ENCODE assay signal across 20 cellular contexts in genomic region chr1:162596514-162597170, GRCh38. TPM values are rescaled to one million over a fixed set of nuclear protein-coding genes. Genes with fewer than 3 reads are reported as not detected.
DNase-seq lines count a peak whose midpoint lies in the region; ATAC-seq, FAIRE-seq and TF ChIP-seq lines count a peak whose summit lies in the region.
"Had no signal": no experiment of that assay in that cellular context is flagged by ENCODE, and none has a peak within 500 bp of the region (broad histone marks: within the 10 kb centered on the region; RNA-seq: fewer than 3 reads in every experiment).

No MANE protein-coding gene starts in this region.

- WGBS in body of pancreas, 2 donors = 49 to 59% methylated on average over 2 of the region's 2 CpGs

- H3K4me3 ChIP-seq in SK-N-MC = no peak overlapping the region
- no peak overlapping the region for H3K4me3 ChIP-seq in keratinocyte (ENCODE audit: control insufficient read depth in 2 of 3, extremely low read depth in 1 of 3, insufficient read depth in 2 of 3, low read depth in 1 of 3, low read length in 3 of 3)
- no peak overlapping the region for H3K4me3 ChIP-seq in body of pancreas
- H3K4me3 ChIP-seq: BLaER1, GM23338 had no signal

- H3K9ac ChIP-seq in SK-N-MC (ENCODE audit: insufficient read length) (no peak overlapping the region), keratinocyte (ENCODE audit: control insufficient read depth, extremely low read depth, insufficient read depth, low read length) (no peak overlapping the region)
- H3K9ac ChIP-seq: BLaER1 had no signal

- TF ChIP-seq CTCF in keratinocyte (optimal IDR thresholded peaks at IDR 0.05 in 1 of 3, IDR thresholded peaks at IDR 0.05 in 1 of 3, conservative IDR thresholded peaks at IDR 0.05 in 1 of 3; ENCODE audit: extremely low read depth in 1 of 3, insufficient read depth in 2 of 3, low read length in 3 of 3) (no peak), progenitor cell of endocrine pancreas (IDR thresholded peaks at IDR 0.05; ENCODE audit: unreplicated experiment) (no peak), body of pancreas (IDR thresholded peaks at IDR 0.05) (no peak)

- no peaks in the 10 kb centered on the region for H3K27me3 ChIP-seq in keratinocyte (ENCODE audit: control insufficient read depth, extremely low read depth, insufficient read depth, low read length)
- H3K27me3 ChIP-seq in body of pancreas = no peaks in the 10 kb centered on the region
- H3K27me3 ChIP-seq: BLaER1 had no signal

- H3K9me1 ChIP-seq in keratinocyte (ENCODE audit: control insufficient read depth, extremely low read depth, insufficient read depth, low read length) = no peaks in the 10 kb centered on the region

- FAIRE-seq in keratinocyte (lab: Jason Lieb, UNC) = peak; percentile 17

- H3K27me3 Mint-ChIP-seq in progenitor cell of endocrine pancreas = no peaks in the 10 kb centered on the region
- H3K27me3 Mint-ChIP-seq in natural killer cell treated with Interleukin-12 subunit alpha and Interleukin-12 subunit beta and Interleukin-15 and Interleukin-18, amount 100 ng/mL, for 72 hours = no peaks in the 10 kb centered on the region
- H3K27me3 Mint-ChIP-seq: CD4-positive, alpha-beta memory T cell had no signal

- peaks cover 94% of the 10 kb centered on the region for H3K36me3 ChIP-seq in SK-N-MC (ENCODE audit: insufficient read depth, low read length)
- H3K36me3 ChIP-seq in keratinocyte (ENCODE audit: control insufficient read depth in 2 of 2, extremely low read depth in 1 of 2, insufficient read depth in 2 of 2, low read length in 2 of 2) = peaks cover 31 to 35% of the 10 kb centered on the region in 2 experiments
- peaks cover 0 to 26% of the 10 kb centered on the region in 2 donors for H3K36me3 ChIP-seq in body of pancreas (replicated peaks in 1 of 2; ENCODE audit: insufficient read depth in 1 of 2, low read depth in 2 of 2)

- peaks cover 17% of the 10 kb centered on the region for H3K36me3 Mint-ChIP-seq in progenitor cell of endocrine pancreas (ENCODE audit: insufficient read depth)
- H3K36me3 Mint-ChIP-seq in natural killer cell treated with Interleukin-12 subunit alpha and Interleukin-12 subunit beta and Interleukin-15 and Interleukin-18, amount 100 ng/mL, for 72 hours = peaks cover 6% of the 10 kb centered on the region

- H3K27ac Mint-ChIP-seq in progenitor cell of endocrine pancreas = peak overlapping the region; percentile 74
- H3K27ac Mint-ChIP-seq in natural killer cell treated with Interleukin-12 subunit alpha and Interleukin-12 subunit beta and Interleukin-15 and Interleukin-18, amount 100 ng/mL, for 72 hours = no peak overlapping the region
- H3K27ac Mint-ChIP-seq: GM23338 had no signal

- H3K4me1 Mint-ChIP-seq in progenitor cell of endocrine pancreas (ENCODE audit: low read depth) = peaks cover 8% of the 10 kb centered on the region
- no peaks in the 10 kb centered on the region for H3K4me1 Mint-ChIP-seq in natural killer cell treated with Interleukin-12 subunit alpha and Interleukin-12 subunit beta and Interleukin-15 and Interleukin-18, amount 100 ng/mL, for 72 hours (ENCODE audit: low read depth in 2 of 2)
- H3K4me1 Mint-ChIP-seq: CD4-positive, alpha-beta memory T cell; GM23338 had no signal

- no peaks in the 10 kb centered on the region for H3K9me3 Mint-ChIP-seq in progenitor cell of endocrine pancreas (ENCODE audit: low read depth)
- no peaks in the 10 kb centered on the region for H3K9me3 Mint-ChIP-seq in natural killer cell treated with Interleukin-12 subunit alpha and Interleukin-12 subunit beta and Interleukin-15 and Interleukin-18, amount 100 ng/mL, for 72 hours
- H3K9me3 Mint-ChIP-seq: CD4-positive, alpha-beta memory T cell; GM23338 had no signal

- peaks cover 2% of the 10 kb centered on the region for H4K20me1 ChIP-seq in keratinocyte (ENCODE audit: control insufficient read depth, extremely low read depth, insufficient read depth, low read length)
- H4K20me1 ChIP-seq: BLaER1 had no signal

- H3K79me2 ChIP-seq in keratinocyte (ENCODE audit: control insufficient read depth, insufficient read depth, low read length) = peaks cover 2% of the 10 kb centered on the region

- no peak overlapping the region for H3K4me2 ChIP-seq in keratinocyte (ENCODE audit: control insufficient read depth, extremely low read depth, insufficient read depth, low read depth, low read length)
- H3K4me2 ChIP-seq: BLaER1, GM23338 had no signal

- dilution Hi-C loops in keratinocyte (cut with MboI; ENCODE audit: extremely low pct_ligation_motif_present, low sequenced_read_pairs) = no loop called here

- intact Hi-C loops in body of pancreas (cut with DNase I) = no loop called here

- H3K4me1 ChIP-seq in keratinocyte (ENCODE audit: control insufficient read depth, extremely low read depth, insufficient read depth, low read length) = no peaks in the 10 kb centered on the region
- peaks cover 8% of the 10 kb centered on the region for H3K4me1 ChIP-seq in body of pancreas
- H3K4me1 ChIP-seq: BLaER1 had no signal

- TF ChIP-seq POLR2A in body of pancreas (IDR thresholded peaks at IDR 0.05) = no peak

- no peak overlapping the region for H3K4me3 Mint-ChIP-seq in progenitor cell of endocrine pancreas (ENCODE audit: low read depth)
- no peak overlapping the region for H3K4me3 Mint-ChIP-seq in natural killer cell treated with Interleukin-12 subunit alpha and Interleukin-12 subunit beta and Interleukin-15 and Interleukin-18, amount 100 ng/mL, for 72 hours
- H3K4me3 Mint-ChIP-seq: CD4-positive, alpha-beta memory T cell; GM23338 had no signal

- peak; percentile 53 for ATAC-seq in GM19463 (IDR thresholded peaks at IDR 0.05; ENCODE audit: unreplicated experiment)
- no peak for ATAC-seq in body of pancreas
- ATAC-seq in natural killer cell treated with Interleukin-12 subunit alpha and Interleukin-12 subunit beta and Interleukin-15 and Interleukin-18, amount 100 ng/mL, for 72 hours = no peak
- ATAC-seq: GM23338, SK-N-SH treated with all-trans-retinoic acid at 6 μM for 48 hours had no signal

- H2AFZ ChIP-seq in keratinocyte (ENCODE audit: control insufficient read depth, low read length) = no peak overlapping the region
- H2AFZ ChIP-seq: GM23338 had no signal

- H3K9me3 ChIP-seq in SK-N-MC (ENCODE audit: low read depth, low read length) (no peaks in the 10 kb centered on the region), keratinocyte (ENCODE audit: control insufficient read depth, low read depth, low read length) (no peaks in the 10 kb centered on the region), body of pancreas (no peaks in the 10 kb centered on the region)
- H3K9me3 ChIP-seq: BLaER1 had no signal

- DNase-seq in SK-N-MC (ENCODE audit: low read depth, low spot score) (no peak), keratinocyte (ENCODE audit: low read depth, low spot score) (no peak), progenitor cell of endocrine pancreas (ENCODE audit: low spot score, unreplicated experiment) (no peak), body of pancreas (no peak)
- DNase-seq in activated CD8-positive, alpha-beta memory T cell treated with anti-CD3 and anti-CD28 coated beads for 24 hours = no peak
- DNase-seq in natural killer cell treated with Interleukin-12 subunit alpha and Interleukin-12 subunit beta and Interleukin-15 and Interleukin-18, amount 100 ng/mL, for 72 hours (ENCODE audit: low spot score) = no peak
- no peak for DNase-seq in activated naive CD4-positive, alpha-beta T cell (lab: John Stamatoyannopoulos, UW)
- DNase-seq: Calu3; CD4-positive, alpha-beta memory T cell; DMS79 treated with DMSO at 0.1 percent for 48 hours; KG1; NCI-H1105 treated with DMSO at 0.1 percent for 48 hours; NCI-H1694; NCI-H524; NCI-H82; SHP77 treated with DMSO at 0.1 percent for 48 hours had no signal

- peak overlapping the region; percentile 34; the same call in 1 of the 2 replicates for H3K27ac ChIP-seq in SK-N-MC
- no peak overlapping the region for H3K27ac ChIP-seq in keratinocyte (ENCODE audit: control insufficient read depth, insufficient read depth, low read length)
- H3K27ac ChIP-seq in body of pancreas = no peak overlapping the region
- H3K27ac ChIP-seq: BLaER1 had no signal

RNA-seq across cellular contexts. Expression of gene UAP1, which starts 35.1 kb away (rescaled TPM):
- polyA plus RNA-seq in keratinocyte = 81.8 to 150 TPM (median 129 TPM) in 3 replicates
- 82.3 TPM for polyA plus RNA-seq in keratinocyte (2011; ENCODE audit: low read depth)
- 72.4 and 143 TPM in 2 replicates for polyA plus RNA-seq in keratinocyte (2011; cell fraction: cytosol; rRNA removed)
- 115 and 150 TPM in 2 replicates for polyA plus RNA-seq in keratinocyte (2011; cell fraction: nucleus; rRNA removed)
- polyA plus RNA-seq in keratinocyte (2012; ENCODE audit: low replicate concordance) = 89.8 and 128 TPM in 2 replicates
- polyA minus RNA-seq in keratinocyte = 27.7 to 125 TPM (median 59.1 TPM) in 3 replicates
- 67.5 TPM for polyA minus RNA-seq in keratinocyte (2011; cell fraction: cytosol; rRNA and poly(A)+ RNA removed)
- polyA minus RNA-seq in keratinocyte (2011; cell fraction: nucleus; rRNA and poly(A)+ RNA removed) = 75.2 and 120 TPM in 2 replicates
- total RNA-seq in progenitor cell of endocrine pancreas (29.1 and 30.8 TPM in 2 replicates), body of pancreas (10 to 100 TPM; 57.9 to 66.6 TPM)
- 10 to 100 TPM; 24.3 to 40.8 TPM for total RNA-seq in natural killer cell treated with Interleukin-12 subunit alpha and Interleukin-12 subunit beta and Interleukin-15 and Interleukin-18, amount 100 ng/mL, for 72 hours

RNA-seq across cellular contexts. Expression of gene DDR2, which starts 35.6 kb away (rescaled TPM):
- 0.31 to 0.43 TPM (median 0.39 TPM) in 3 replicates for polyA plus RNA-seq in keratinocyte
- 0.37 TPM for polyA plus RNA-seq in keratinocyte (2011; ENCODE audit: low read depth)
- 0.19 and 0.21 TPM in 2 replicates for polyA plus RNA-seq in keratinocyte (2011; cell fraction: cytosol; rRNA removed)
- 1.2 and 1.6 TPM in 2 replicates for polyA plus RNA-seq in keratinocyte (2011; cell fraction: nucleus; rRNA removed)
- polyA plus RNA-seq in keratinocyte (2012; ENCODE audit: low replicate concordance) = 0.24 and 1.4 TPM in 2 replicates
- polyA minus RNA-seq in keratinocyte = 0.07 to 2.4 TPM (median 1.1 TPM) in 3 replicates
- polyA minus RNA-seq in keratinocyte (2011; cell fraction: cytosol; rRNA and poly(A)+ RNA removed) = not detected
- polyA minus RNA-seq in keratinocyte (2011; cell fraction: nucleus; rRNA and poly(A)+ RNA removed) = 1.2 and 3.0 TPM in 2 replicates
- total RNA-seq in progenitor cell of endocrine pancreas (1.2 and 1.7 TPM in 2 replicates), body of pancreas (10 to 100 TPM in 1 of 2 donors, 1 to 10 TPM in 1; 7.8 to 20.8 TPM)
- 1 to 10 TPM in 1 of 2 donors, under 1 TPM in 1; 0.57 to 2.3 TPM for total RNA-seq in natural killer cell treated with Interleukin-12 subunit alpha and Interleukin-12 subunit beta and Interleukin-15 and Interleukin-18, amount 100 ng/mL, for 72 hours
